ENCODE assay signal across 28 cellular contexts in the genomic region with DNA sequence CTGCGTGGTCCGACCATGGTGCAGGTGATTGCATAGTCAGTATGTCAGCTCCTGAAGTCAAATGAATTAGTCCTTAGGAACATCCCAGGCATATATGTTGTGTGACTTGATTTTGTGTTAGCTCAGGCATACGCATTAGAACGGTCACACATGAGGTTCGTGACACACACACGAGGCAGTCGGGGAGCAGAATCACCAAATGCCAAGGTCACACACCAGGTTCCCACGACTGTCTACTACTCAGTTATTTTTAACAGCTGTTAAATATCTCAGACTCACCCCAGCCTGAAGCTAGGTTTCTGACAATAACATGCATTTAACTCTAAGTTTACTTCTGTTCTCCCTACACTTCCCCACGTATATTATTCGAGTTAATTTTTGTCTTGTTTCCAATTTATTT.
"Had no signal": no experiment of that assay in that cellular context is flagged by ENCODE, and none has a peak within 500 bp of the region (broad histone marks: within the 10 kb centered on the region; RNA-seq: fewer than 3 reads in every experiment).

No MANE protein-coding gene starts in this region.

- ATAC-seq: naive thymus-derived CD4-positive, alpha-beta T cell; right lobe of liver; T-cell had no signal

- H3K9me3 ChIP-seq: colonic mucosa, esophagus squamous epithelium, testis, transverse colon had no signal

- H3K36me3 ChIP-seq: colonic mucosa had no signal

- H3K9me3 Mint-ChIP-seq: activated naive CD8-positive, alpha-beta T cell treated with anti-CD3 and anti-CD28 coated beads, Interleukin-2, amount 50 U/mL, for 24 hours; activated T-helper 1 cell treated with anti-CD3 and anti-CD28 coated beads, Interleukin-12 subunit alpha, Interleukin-12 subunit beta, Interleukin-2, Interleukin-4 antibody, amounts not matched to agents 30 ng/mL and 10 ng/mL and 1 ng/mL, durations not matched to agents 14 hours and 24 hours and 36 hours; mesothelial cell of epicardium; neural crest cell; T-cell; T-helper 2 cell treated with Interferon-gamma antibody and Interleukin-4, amounts not matched to agents 5 μg/mL and 100 μg/mL, for 36 hours had no signal

- H3K27ac Mint-ChIP-seq: activated T-helper 1 cell treated with anti-CD3 and anti-CD28 coated beads, Interleukin-12 subunit alpha, Interleukin-12 subunit beta, Interleukin-2, Interleukin-4 antibody, amounts not matched to agents 30 ng/mL and 10 ng/mL and 1 ng/mL, durations not matched to agents 14 hours and 24 hours and 36 hours; mesothelial cell of epicardium; T-cell; T-helper 2 cell treated with Interferon-gamma antibody and Interleukin-4, amounts not matched to agents 5 μg/mL and 100 μg/mL, for 36 hours had no signal

- H3K27me3 Mint-ChIP-seq: activated naive CD8-positive, alpha-beta T cell treated with anti-CD3 and anti-CD28 coated beads, Interleukin-2, amount 50 U/mL, for 24 hours; naive thymus-derived CD4-positive, alpha-beta T cell; T-cell had no signal

- H3K4me1 ChIP-seq: colonic mucosa, esophagus squamous epithelium, right lobe of liver, testis, transverse colon had no signal

- H3K4me3 Mint-ChIP-seq: activated naive CD8-positive, alpha-beta T cell treated with anti-CD3 and anti-CD28 coated beads, Interleukin-2, amount 50 U/mL, for 24 hours; activated T-helper 1 cell treated with anti-CD3 and anti-CD28 coated beads, Interleukin-12 subunit alpha, Interleukin-12 subunit beta, Interleukin-2, Interleukin-4 antibody, amounts not matched to agents 30 ng/mL and 10 ng/mL and 1 ng/mL, durations not matched to agents 14 hours and 24 hours and 36 hours; mesothelial cell of epicardium; naive thymus-derived CD4-positive, alpha-beta T cell; neural crest cell; T-cell; T-helper 2 cell treated with Interferon-gamma antibody and Interleukin-4, amounts not matched to agents 5 μg/mL and 100 μg/mL, for 36 hours had no signal

- DNase-seq: activated CD4-positive, alpha-beta T cell treated with anti-CD3 and anti-CD28 coated beads for 4 hours; activated CD4-positive, alpha-beta T cell treated with anti-CD3 and anti-CD28 coated beads, Interleukin-2, amount 50 U/mL, for 4 hours; activated CD8-positive, alpha-beta memory T cell treated with anti-CD3 and anti-CD28 coated beads, Interleukin-2, amount 50 U/mL, for 4 hours; activated gamma-delta T cell; activated naive CD4-positive, alpha-beta T cell treated with anti-CD3 and anti-CD28 coated beads, Interleukin-2, amount 50 U/mL, for 16 hours; activated naive CD8-positive, alpha-beta T cell treated with anti-CD3 and anti-CD28 coated beads, Interleukin-2, amount 50 U/mL, for 24 hours; activated T-cell treated with anti-CD3 and anti-CD28 coated beads, Interleukin-2, amount 50 U/mL, for 1 hour; cerebellar nuclear complex; colonic mucosa; effector CD8-positive, alpha-beta T cell; esophagus squamous epithelium; islet precursor cell; naive thymus-derived CD4-positive, alpha-beta T cell; occipital lobe; right lobe of liver; stimulated activated CD4-positive, alpha-beta T cell treated with anti-CD3 and anti-CD28 coated beads, Interleukin-12 subunit alpha, Interleukin-12 subunit beta, amount 100 ng/mL, for 4 hours; stimulated activated CD4-positive, alpha-beta T cell treated with anti-CD3 and anti-CD28 coated beads, Interleukin-4, amount 100 ng/mL, for 1 hour; stimulated activated naive CD8-positive, alpha-beta T cell treated with anti-CD3 and anti-CD28 coated beads, Interleukin-15, Interleukin-2, amounts not matched to agents 100 U/mL and 50 U/mL, for 24 hours; T-cell; transverse colon had no signal

- H3K4me1 Mint-ChIP-seq: neural crest cell, T-cell had no signal

- H3K27me3 ChIP-seq: colonic mucosa, esophagus squamous epithelium, hepatocyte, right lobe of liver, testis, transverse colon had no signal

- H3K4me3 ChIP-seq: colonic mucosa, esophagus squamous epithelium, hepatocyte, right lobe of liver, skin epidermis, transverse colon had no signal

- H3K27ac ChIP-seq: colonic mucosa, epithelial cell of prostate, esophagus squamous epithelium, hepatocyte, right lobe of liver, skin epidermis, testis, transverse colon had no signal
